15 cellular contexts compared by ENCODE assay signal in genomic region chr9:1938675-1939170, GRCh38.
DNase-seq lines count a peak whose midpoint lies in the region; ATAC-seq, FAIRE-seq and TF ChIP-seq lines count a peak whose summit lies in the region.
"Had no signal": no experiment of that assay in that cellular context is flagged by ENCODE, and none has a peak within 500 bp of the region (broad histone marks: within the 10 kb centered on the region; RNA-seq: fewer than 3 reads in every experiment).

No MANE protein-coding gene starts in this region.

- FAIRE-seq in GM19239 (lab: Jason Lieb, UNC): peak; percentile 85
- FAIRE-seq: A204.1, kidney had no signal

- TF ChIP-seq CTCF in GM10266 (IDR thresholded peaks at IDR 0.05; ENCODE audit: control insufficient read depth, insufficient read depth, low read depth, missing control alignments): no peak

- peak; percentile 67 for ATAC-seq in HG02623 (IDR thresholded peaks at IDR 0.05; ENCODE audit: unreplicated experiment)
- ATAC-seq in HG03432 (IDR thresholded peaks at IDR 0.05; ENCODE audit: unreplicated experiment): peak; percentile 77

- DNase-seq in GM10266 (ENCODE audit: extremely low spot score) (peak; percentile 32), GM19239 (ENCODE audit: insufficient read length, low spot score) (no peak), NCI-H2029 (lab: John Stamatoyannopoulos, UW) (no peak), NCI-H2227 (lab: John Stamatoyannopoulos, UW; ENCODE audit: unreplicated experiment) (no peak), DMS53 treated with DMSO at 0.1 percent for 48 hours (lab: John Stamatoyannopoulos, UW; ENCODE audit: unreplicated experiment) (no peak)
- no peak for DNase-seq in activated CD4-positive, alpha-beta T cell treated with anti-CD3 and anti-CD28 coated beads, Interleukin-2, amount 50 U/mL, for 48 hours
- DNase-seq: anterior cingulate cortex, kidney, MV-4-11, NCI-H510A, Right ventricle myocardium superior, thyroid gland had no signal
